ENCODE assay signal across 10 cellular contexts in the genomic region with DNA sequence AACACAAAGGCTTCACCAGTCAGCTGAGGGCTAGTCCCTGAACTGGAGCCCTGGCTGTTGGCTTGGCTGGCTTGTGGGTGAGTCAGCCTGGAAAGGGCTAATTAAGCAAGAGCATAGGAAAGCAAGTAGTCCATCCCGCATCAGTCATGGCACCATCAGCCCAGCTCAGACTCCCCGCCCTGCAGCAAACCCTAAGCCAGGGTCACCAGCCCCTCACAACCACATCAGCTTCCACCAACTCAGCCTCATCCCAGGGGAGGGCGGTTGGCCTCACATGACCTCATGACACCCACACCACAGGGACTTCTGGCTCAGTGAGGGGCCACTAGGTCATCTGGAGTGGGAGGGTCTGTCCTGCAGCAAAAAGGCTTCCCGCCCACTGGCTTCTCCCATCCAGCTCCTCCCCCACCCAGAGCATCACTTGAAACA. TPM values are rescaled to one million over a fixed set of nuclear protein-coding genes. Genes with fewer than 3 reads are reported as not detected.
A peak's percentile ranks its signal among the peaks of the same experiment; 100 is the strongest.
DNase-seq lines count a peak whose midpoint lies in the region; ATAC-seq, FAIRE-seq and TF ChIP-seq lines count a peak whose summit lies in the region.
"Had no signal": no experiment of that assay in that cellular context is flagged by ENCODE, and none has a peak within 500 bp of the region (broad histone marks: within the 10 kb centered on the region; RNA-seq: fewer than 3 reads in every experiment).

No MANE protein-coding gene starts in this region.

- H3K4me3 ChIP-seq in colonic mucosa (no peak overlapping the region), HepG2 (replicated peaks in 1 of 3; ENCODE audit: insufficient read depth in 1 of 3, low read depth in 2 of 3, low read length in 3 of 3) (no peak overlapping the region)
- H3K4me3 ChIP-seq: BLaER1 treated with 17β-estradiol and CSF1 and Interleukin-3, amounts not matched to agents 10 nM and 100 nM had no signal

- no peak overlapping the region for H3K9ac ChIP-seq in colonic mucosa (ENCODE audit: low read depth in 2 of 2, low read length in 2 of 2)
- no peak overlapping the region for H3K9ac ChIP-seq in HepG2 (ENCODE audit: insufficient read depth, low read depth, low read length)
- H3K9ac ChIP-seq: BLaER1 treated with 17β-estradiol and CSF1 and Interleukin-3, amounts not matched to agents 10 nM and 100 nM had no signal

- TF ChIP-seq CTCF in colonic mucosa (IDR thresholded peaks at IDR 0.05) = no peak
- TF ChIP-seq CTCF in HepG2 (CRISPR knock-in tag; IDR thresholded peaks at IDR 0.05) = no peak

- H4K20me1 ChIP-seq in HepG2 (ENCODE audit: insufficient read depth, low read length) = no peaks in the 10 kb centered on the region

- in situ Hi-C loops in HepG2 (cut with HindIII; ENCODE audit: extremely low pct_ligation_motif_present, low pct_unique_long_range_greater_than_20kb) = no loop called here

- peaks cover 2% of the 10 kb centered on the region for H3K4me1 Mint-ChIP-seq in activated T-cell treated with anti-CD3 and anti-CD28 coated beads, Interleukin-2, amount 50 U/mL, for 24 hours (ENCODE audit: low read depth)

- 100% methylated on average over 1 of the region's 4 CpGs for WGBS in HepG2 (ENCODE audit: low lambda C conversion rate)

- CTCF ChIA-PET in HepG2 (lab: Yijun Ruan, JAX; ENCODE audit: low intra/inter-chr PET ratio, low total read pairs) = no interaction called here

- no peaks in the 10 kb centered on the region for H3K4me1 ChIP-seq in colonic mucosa
- peaks cover 31% of the 10 kb centered on the region for H3K4me1 ChIP-seq in HepG2 (ENCODE audit: insufficient read depth, low read length)

- no TSS peak for BruUV-seq in HepG2 (replicated peaks; lab: Mats Ljungman, UMichigan)

- no peak for TF ChIP-seq RAD21 in HepG2 (CRISPR knock-in tag; IDR thresholded peaks at IDR 0.05)

- H3K79me2 ChIP-seq in HepG2 (ENCODE audit: insufficient read depth, low read length) = no peaks in the 10 kb centered on the region

- H3K27ac ChIP-seq in colonic mucosa = no peak overlapping the region
- no peak overlapping the region for H3K27ac ChIP-seq in HepG2 (ENCODE audit: extremely low read length, insufficient read depth, low read length)
- H3K27ac ChIP-seq: BLaER1 treated with 17β-estradiol and CSF1 and Interleukin-3, amounts not matched to agents 10 nM and 100 nM had no signal

- no peak overlapping the region for H3K27ac Mint-ChIP-seq in activated T-cell treated with anti-CD3 and anti-CD28 coated beads, Interleukin-2, amount 50 U/mL, for 24 hours

- no peak for ATAC-seq in HepG2
- no peak for ATAC-seq in GM18498 (IDR thresholded peaks at IDR 0.05; ENCODE audit: unreplicated experiment)
- no peak for ATAC-seq in HG02759 (IDR thresholded peaks at IDR 0.05; ENCODE audit: unreplicated experiment)

- H3K27me3 ChIP-seq in colonic mucosa (no peaks in the 10 kb centered on the region), HepG2 (ENCODE audit: control insufficient read depth in 1 of 2, insufficient read depth in 2 of 2, low read length in 2 of 2) (no peaks in the 10 kb centered on the region)
- H3K27me3 ChIP-seq: BLaER1 treated with 17β-estradiol and CSF1 and Interleukin-3, amounts not matched to agents 10 nM and 100 nM had no signal

- H3K4me2 ChIP-seq in HepG2 (ENCODE audit: low read depth, low read length) = no peak overlapping the region
- H3K4me2 ChIP-seq: BLaER1 treated with 17β-estradiol and CSF1 and Interleukin-3, amounts not matched to agents 10 nM and 100 nM had no signal

- no peak overlapping the region for H3K4me3 Mint-ChIP-seq in activated T-cell treated with anti-CD3 and anti-CD28 coated beads, Interleukin-2, amount 50 U/mL, for 24 hours

- H3K36me3 ChIP-seq in colonic mucosa (peaks cover 12% of the 10 kb centered on the region), HepG2 (replicated peaks in 1 of 2; ENCODE audit: control insufficient read depth in 1 of 2, insufficient read depth in 2 of 2, low read length in 2 of 2) (peaks cover 17 to 60% of the 10 kb centered on the region in 2 experiments)

- no peak for TF ChIP-seq POLR2A in HepG2 (IDR thresholded peaks at IDR 0.05; ENCODE audit: insufficient read depth in 1 of 2, low read depth in 2 of 2, low read length in 2 of 2)

- POLR2A ChIA-PET in HepG2 (lab: Yijun Ruan, JAX) = no interaction called here

- intact Hi-C loops in colonic mucosa (cut with DNase I) = no loop called here
- intact Hi-C loops in HepG2 (cut with micrococcal nuclease; ENCODE audit: unreplicated experiment) = loop anchor here (10.0 kb wide), 1 partner anchor 216 kb away; no protein-coding TSS in a partner anchor

- FAIRE-seq in HepG2 (lab: Jason Lieb, UNC) = no peak

- DNase-seq in A172 (ENCODE audit: low spot score) (peak; percentile 74), M059J (ENCODE audit: low read depth) (peak; percentile 84), colonic mucosa (peak; percentile 18), HepG2 (ENCODE audit: low spot score) (no peak), NCI-H146 treated with DMSO at 0.1 percent for 48 hours (lab: John Stamatoyannopoulos, UW; ENCODE audit: unreplicated experiment) (no peak)
- DNase-seq in activated T-cell treated with anti-CD3 and anti-CD28 coated beads, Interleukin-2, amount 50 U/mL, for 24 hours = no peak
- DNase-seq: NCI-H2107 had no signal

- H3K27me3 Mint-ChIP-seq in activated T-cell treated with anti-CD3 and anti-CD28 coated beads, Interleukin-2, amount 50 U/mL, for 24 hours = no peaks in the 10 kb centered on the region

- H3K9me3 ChIP-seq in colonic mucosa = no peaks in the 10 kb centered on the region
- H3K9me3 ChIP-seq in HepG2 (ENCODE audit: low read length) = no peaks in the 10 kb centered on the region
- H3K9me3 ChIP-seq: BLaER1 treated with 17β-estradiol and CSF1 and Interleukin-3, amounts not matched to agents 10 nM and 100 nM had no signal

- no peaks in the 10 kb centered on the region for H3K9me3 Mint-ChIP-seq in activated T-cell treated with anti-CD3 and anti-CD28 coated beads, Interleukin-2, amount 50 U/mL, for 24 hours

- TF ChIP-seq EP300 in HepG2 (IDR thresholded peaks at IDR 0.05; ENCODE audit: low read depth in 2 of 2, low read length in 2 of 2) (no peak), HepG2 (CRISPR knock-in tag; IDR thresholded peaks at IDR 0.05; ENCODE audit: borderline replicate concordance) (no peak)

- H3K36me3 Mint-ChIP-seq in activated T-cell treated with anti-CD3 and anti-CD28 coated beads, Interleukin-2, amount 50 U/mL, for 24 hours (ENCODE audit: low read depth) = peaks cover 42% of the 10 kb centered on the region

- no peak overlapping the region for H2AFZ ChIP-seq in HepG2 (ENCODE audit: low read length)

RNA-seq across cellular contexts. Expression of a gene that starts 7.0 kb away (rescaled TPM):
- 13.9 and 16.0 TPM in 2 replicates for total RNA-seq in A172 (2014; rRNA removed; shearing (Covaris generic))
- total RNA-seq in M059J (2014; rRNA removed; shearing (Covaris generic)) = 17.4 and 21.6 TPM in 2 replicates
- 1 to 10 TPM; 6.2 to 6.9 TPM for total RNA-seq in colonic mucosa
- total RNA-seq in HepG2 (2016; rRNA removed; fragmentation: Illumina TruSeq; extraction: Trizol) = 2.8 and 3.3 TPM in 2 replicates
- 2.1 and 2.7 TPM in 2 replicates for total RNA-seq in HepG2 (2016; cell fraction: cytosol; rRNA removed; fragmentation: Illumina TruSeq; extraction: Trizol; ENCODE audit: low read depth)
- 3.0 and 3.3 TPM in 2 replicates for total RNA-seq in HepG2 (2016; cell fraction: insoluble cytoplasmic fraction; rRNA removed; fragmentation: Illumina TruSeq; extraction: Trizol)
- 3.0 and 3.8 TPM in 2 replicates for total RNA-seq in HepG2 (2016; cell fraction: membrane; rRNA removed; fragmentation: Illumina TruSeq; extraction: Trizol)
- total RNA-seq in HepG2 (2016; cell fraction: nucleus; rRNA removed; fragmentation: Illumina TruSeq; extraction: Trizol) = 1.5 and 1.7 TPM in 2 replicates
- 1.4 and 2.6 TPM in 2 replicates for polyA plus RNA-seq in HepG2 (2011; rRNA removed)
- polyA plus RNA-seq in HepG2 (2011; cell fraction: cytosol; rRNA removed) = 1.4 and 2.8 TPM in 2 replicates
- polyA plus RNA-seq in HepG2 (2011; cell fraction: nucleus; rRNA removed) = 9.6 and 9.7 TPM in 2 replicates
- polyA plus RNA-seq in HepG2 (2012) = 7.3 and 10.9 TPM in 2 replicates
- polyA plus RNA-seq in HepG2 (2016; cell fraction: cytosol; fragmentation: Illumina TruSeq; extraction: Trizol; ENCODE audit: low read depth) = 5.4 and 5.7 TPM in 2 replicates
- polyA plus RNA-seq in HepG2 (2016; cell fraction: insoluble cytoplasmic fraction; fragmentation: Illumina TruSeq; extraction: Trizol; ENCODE audit: low read depth) = 5.9 and 7.1 TPM in 2 replicates
- polyA plus RNA-seq in HepG2 (2016; cell fraction: membrane; fragmentation: Illumina TruSeq; extraction: Trizol; ENCODE audit: low read depth) = 6.0 and 7.3 TPM in 2 replicates
- 5.8 and 6.5 TPM in 2 replicates for polyA plus RNA-seq in HepG2 (2016; cell fraction: nucleus; fragmentation: Illumina TruSeq; extraction: Trizol; ENCODE audit: insufficient read depth, low read depth)
- polyA minus RNA-seq in HepG2 (2011; rRNA and poly(A)+ RNA removed; ENCODE audit: low replicate concordance) = 2.4 and 3.4 TPM in 2 replicates
- polyA minus RNA-seq in HepG2 (2011; cell fraction: cytosol; rRNA and poly(A)+ RNA removed) = 3.4 and 5.6 TPM in 2 replicates
- 0.77 and 1.6 TPM in 2 replicates for polyA minus RNA-seq in HepG2 (2011; cell fraction: nucleus; rRNA and poly(A)+ RNA removed)

RNA-seq across cellular contexts. Expression of a gene that starts 35.9 kb away (rescaled TPM):
- 0.45 TPM in 1 of 2 replicates, not detected in the other for total RNA-seq in A172 (2014; rRNA removed; shearing (Covaris generic))
- total RNA-seq in M059J (2014; rRNA removed; shearing (Covaris generic)) = not detected in 2 replicates
- total RNA-seq in colonic mucosa (1 to 10 TPM in 1 of 2 donors, under 1 TPM in 1; 0.45 to 4.2 TPM), HepG2 (2016; rRNA removed; fragmentation: Illumina TruSeq; extraction: Trizol) (78.5 and 105 TPM in 2 replicates)
- 13.1 and 13.2 TPM in 2 replicates for total RNA-seq in HepG2 (2016; cell fraction: cytosol; rRNA removed; fragmentation: Illumina TruSeq; extraction: Trizol; ENCODE audit: low read depth)
- total RNA-seq in HepG2 (2016; cell fraction: insoluble cytoplasmic fraction; rRNA removed; fragmentation: Illumina TruSeq; extraction: Trizol) = 61.2 and 115 TPM in 2 replicates
- 21.0 and 27.4 TPM in 2 replicates for total RNA-seq in HepG2 (2016; cell fraction: membrane; rRNA removed; fragmentation: Illumina TruSeq; extraction: Trizol)
- total RNA-seq in HepG2 (2016; cell fraction: nucleus; rRNA removed; fragmentation: Illumina TruSeq; extraction: Trizol) = 94.5 and 110 TPM in 2 replicates
- polyA plus RNA-seq in HepG2 (2011; rRNA removed) = 75.7 and 112 TPM in 2 replicates
- 34.7 and 61.2 TPM in 2 replicates for polyA plus RNA-seq in HepG2 (2011; cell fraction: cytosol; rRNA removed)
- 656 and 751 TPM in 2 replicates for polyA plus RNA-seq in HepG2 (2011; cell fraction: nucleus; rRNA removed)
- polyA plus RNA-seq in HepG2 (2012) = 108 and 140 TPM in 2 replicates
- polyA plus RNA-seq in HepG2 (2016; cell fraction: cytosol; fragmentation: Illumina TruSeq; extraction: Trizol; ENCODE audit: low read depth) = 11.0 and 12.4 TPM in 2 replicates
- polyA plus RNA-seq in HepG2 (2016; cell fraction: insoluble cytoplasmic fraction; fragmentation: Illumina TruSeq; extraction: Trizol; ENCODE audit: low read depth) = 47.9 and 52.0 TPM in 2 replicates
- polyA plus RNA-seq in HepG2 (2016; cell fraction: membrane; fragmentation: Illumina TruSeq; extraction: Trizol; ENCODE audit: low read depth) = 11.9 and 17.7 TPM in 2 replicates
- 369 and 379 TPM in 2 replicates for polyA plus RNA-seq in HepG2 (2016; cell fraction: nucleus; fragmentation: Illumina TruSeq; extraction: Trizol; ENCODE audit: insufficient read depth, low read depth)
- 0.42 and 84.7 TPM in 2 replicates for polyA minus RNA-seq in HepG2 (2011; rRNA and poly(A)+ RNA removed; ENCODE audit: low replicate concordance)
- polyA minus RNA-seq in HepG2 (2011; cell fraction: cytosol; rRNA and poly(A)+ RNA removed) = 33.3 and 39.2 TPM in 2 replicates
- 93.9 and 118 TPM in 2 replicates for polyA minus RNA-seq in HepG2 (2011; cell fraction: nucleus; rRNA and poly(A)+ RNA removed)

RNA-seq across cellular contexts. Expression of a gene that starts 37.3 kb away (rescaled TPM):
- total RNA-seq in A172 (2014; rRNA removed; shearing (Covaris generic)) = 76.0 and 95.1 TPM in 2 replicates
- total RNA-seq in M059J (2014; rRNA removed; shearing (Covaris generic)) = 31.9 and 55.0 TPM in 2 replicates
- total RNA-seq in colonic mucosa (100 to 1,000 TPM in 1 of 2 donors, 10 to 100 TPM in 1; 78.2 to 142 TPM), HepG2 (2016; rRNA removed; fragmentation: Illumina TruSeq; extraction: Trizol) (73.5 and 113 TPM in 2 replicates)
- total RNA-seq in HepG2 (2016; cell fraction: cytosol; rRNA removed; fragmentation: Illumina TruSeq; extraction: Trizol; ENCODE audit: low read depth) = 7.3 and 7.8 TPM in 2 replicates
- total RNA-seq in HepG2 (2016; cell fraction: insoluble cytoplasmic fraction; rRNA removed; fragmentation: Illumina TruSeq; extraction: Trizol) = 62.4 and 115 TPM in 2 replicates
- total RNA-seq in HepG2 (2016; cell fraction: membrane; rRNA removed; fragmentation: Illumina TruSeq; extraction: Trizol) = 31.7 and 32.0 TPM in 2 replicates
- total RNA-seq in HepG2 (2016; cell fraction: nucleus; rRNA removed; fragmentation: Illumina TruSeq; extraction: Trizol) = 138 and 169 TPM in 2 replicates
- polyA plus RNA-seq in HepG2 (2011; rRNA removed) = 72.6 and 182 TPM in 2 replicates
- polyA plus RNA-seq in HepG2 (2011; cell fraction: cytosol; rRNA removed) = 29.6 and 35.0 TPM in 2 replicates
- polyA plus RNA-seq in HepG2 (2011; cell fraction: nucleus; rRNA removed) = 771 and 1,172 TPM in 2 replicates
- polyA plus RNA-seq in HepG2 (2012) = 69.9 and 111 TPM in 2 replicates
- 5.3 and 5.5 TPM in 2 replicates for polyA plus RNA-seq in HepG2 (2016; cell fraction: cytosol; fragmentation: Illumina TruSeq; extraction: Trizol; ENCODE audit: low read depth)
- 44.5 and 58.2 TPM in 2 replicates for polyA plus RNA-seq in HepG2 (2016; cell fraction: insoluble cytoplasmic fraction; fragmentation: Illumina TruSeq; extraction: Trizol; ENCODE audit: low read depth)
- polyA plus RNA-seq in HepG2 (2016; cell fraction: membrane; fragmentation: Illumina TruSeq; extraction: Trizol; ENCODE audit: low read depth) = 14.1 and 14.6 TPM in 2 replicates
- polyA plus RNA-seq in HepG2 (2016; cell fraction: nucleus; fragmentation: Illumina TruSeq; extraction: Trizol; ENCODE audit: insufficient read depth, low read depth) = 296 and 309 TPM in 2 replicates
- 67.2 and 95.6 TPM in 2 replicates for polyA minus RNA-seq in HepG2 (2011; rRNA and poly(A)+ RNA removed; ENCODE audit: low replicate concordance)
- 16.2 and 25.1 TPM in 2 replicates for polyA minus RNA-seq in HepG2 (2011; cell fraction: cytosol; rRNA and poly(A)+ RNA removed)
- polyA minus RNA-seq in HepG2 (2011; cell fraction: nucleus; rRNA and poly(A)+ RNA removed) = 66.3 and 114 TPM in 2 replicates

Comparison
In these comparisons a context has a peak if more than half of its experiments do, and no peak if none do; other contexts are left out.
1. DNase-seq: peak in A172 (single experiment), M059J (single experiment) and colonic mucosa (single experiment); none in HepG2 (single experiment), NCI-H146 treated with DMSO at 0.1 percent for 48 hours (single experiment) and activated T-cell treated with anti-CD3 and anti-CD28 coated beads, Interleukin-2, amount 50 U/mL, for 24 hours (single experiment).